ENCODE assay signal across 1 cellular context in genomic region chr9:128163523-128164331, GRCh38.
TF ChIP-seq lines count a peak whose summit lies in the region.

No MANE protein-coding gene starts in this region.

TF ChIP-seq in HEK293, 187 proteins besides CTCF, POLR2A, EP300 and RAD21:
- TF ChIP-seq TRIM28 (IDR thresholded peaks at IDR 0.05; ENCODE audit: borderline replicate concordance, low read length) (no peak), ZNF223 (tag by site-specific recombination; IDR thresholded peaks at IDR 0.05) (peak; percentile 35; the same call in 1 of the 2 replicates), ZNF501 (tag by site-specific recombination; IDR thresholded peaks at IDR 0.05) (no peak), ZNF354C (tag by site-specific recombination; IDR thresholded peaks at IDR 0.05; ENCODE audit: borderline replicate concordance, low read depth) (no peak), ZNF701 (tag by site-specific recombination; IDR thresholded peaks at IDR 0.05) (no peak), EGR2 (tag by site-specific recombination; IDR thresholded peaks at IDR 0.05; ENCODE audit: low read depth) (no peak), GLIS2 (tag by site-specific recombination; IDR thresholded peaks at IDR 0.05) (peak; percentile 49), ZNF768 (tag by site-specific recombination; IDR thresholded peaks at IDR 0.05) (0 out of 2 replicates have a peak, but pooled peaks have one; percentile 38), ZFHX2 (tag by site-specific recombination; conservative IDR thresholded peaks at IDR 0.05) (0 out of 2 replicates have a peak, but pooled peaks have one; percentile 9)
